13 cellular contexts compared by ENCODE assay signal in the genomic region with DNA sequence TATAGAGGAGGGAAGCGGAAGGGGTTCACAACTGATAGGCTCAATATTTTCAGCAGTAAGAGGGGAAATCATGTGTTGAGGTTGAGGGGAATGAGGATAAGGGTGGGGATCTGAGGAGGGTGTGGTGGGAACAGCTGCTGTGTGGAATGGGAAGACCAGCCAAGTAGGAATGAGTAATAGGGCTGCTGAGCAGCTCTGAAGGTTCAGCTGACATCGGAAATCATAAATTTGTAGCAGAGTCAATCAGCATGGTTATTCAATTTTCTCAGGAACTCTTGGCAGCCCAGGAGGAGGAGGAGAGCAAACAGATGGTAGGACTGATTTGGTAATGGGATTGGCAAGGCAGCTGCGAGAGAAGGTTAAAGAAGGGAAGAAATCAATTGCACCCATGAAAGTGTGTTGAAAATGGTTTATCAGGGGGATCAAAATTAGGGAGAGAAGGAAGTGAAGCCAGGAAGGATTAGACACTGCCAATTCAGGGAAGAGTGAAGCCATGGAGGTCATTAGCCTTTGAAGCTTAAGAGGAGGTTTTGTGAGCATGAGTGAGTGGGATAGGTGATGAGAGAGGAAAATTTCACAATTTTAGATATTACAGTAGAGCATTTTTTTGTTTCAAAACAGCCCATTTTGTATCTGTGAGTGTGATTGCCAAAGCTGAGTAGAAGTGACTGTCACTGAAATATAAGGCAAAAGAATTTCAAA.
DNase-seq lines count a peak whose midpoint lies in the region; TF ChIP-seq lines count a peak whose summit lies in the region.
"Had no signal": no experiment of that assay in that cellular context is flagged by ENCODE, and none has a peak within 500 bp of the region (broad histone marks: within the 10 kb centered on the region; RNA-seq: fewer than 3 reads in every experiment).

No MANE protein-coding gene starts in this region.

- DNase-seq in ELR (ENCODE audit: low read depth): peak; percentile 30
- peak; percentile 44 for DNase-seq in RWPE1 (ENCODE audit: low spot score)
- DNase-seq in fibroblast of peridontal ligament (ENCODE audit: extremely low read depth): peak; percentile 5
- DNase-seq in pons (ENCODE audit: low spot score): peak; percentile 20
- no peak for DNase-seq in NCI-H748 treated with DMSO at 0.1 percent for 48 hours (lab: John Stamatoyannopoulos, UW)
- no peak for DNase-seq in NOMO-1 (lab: John Stamatoyannopoulos, UW; ENCODE audit: unreplicated experiment in 2 of 2)
- DNase-seq in H7: no peak
- no peak for DNase-seq in LoVo (ENCODE audit: low spot score)
- DNase-seq: activated CD4-positive, alpha-beta T cell treated with anti-CD3 and anti-CD28 coated beads, Interleukin-2, amount 10 ng/mL, durations not matched to agents 7 days and 5 days; CD8-positive, alpha-beta memory T cell; central memory CD4-positive, alpha-beta T cell; natural killer cell; NCI-H1092 had no signal

- peak overlapping the region; percentile 37; the same call in 1 of the 2 replicates for H3K27ac ChIP-seq in RWPE1

- CTCF ChIA-PET in RWPE1 (lab: Yijun Ruan, JAX): no interaction called here

- TF ChIP-seq CTCF in RWPE1 (conservative IDR thresholded peaks at IDR 0.05; ENCODE audit: low read depth): no peak

- no peaks in the 10 kb centered on the region for H3K27me3 ChIP-seq in H7 (ENCODE audit: control insufficient read depth, insufficient read depth, low read length)

- H3K4me3 ChIP-seq in H7 (ENCODE audit: insufficient read depth, low read depth, low read length): no peak overlapping the region

- H3K36me3 ChIP-seq in H7 (replicated peaks; ENCODE audit: control insufficient read depth, insufficient read depth, low read length): no peaks in the 10 kb centered on the region

- POLR2A ChIA-PET in RWPE1 (lab: Yijun Ruan, JAX; ENCODE audit: low non-redundant PET): no interaction called here

Comparison
In these comparisons a context has a peak if more than half of its experiments do, and no peak if none do; other contexts are left out.
1. DNase-seq: peak in ELR (single experiment), RWPE1 (single experiment), fibroblast of peridontal ligament (single experiment) and pons (single experiment); none in NCI-H748 treated with DMSO at 0.1 percent for 48 hours (single experiment), NOMO-1 (0 of 2), H7 (single experiment) and LoVo (single experiment).